Comparison of ENCODE assay signal across 30 cellular contexts in genomic region chr20:13552061-13552460, GRCh38.
A peak's percentile ranks its signal among the peaks of the same experiment; 100 is the strongest.
DNase-seq lines count a peak whose midpoint lies in the region; FAIRE-seq and TF ChIP-seq lines count a peak whose summit lies in the region.
"Had no signal": no experiment of that assay in that cellular context is flagged by ENCODE, and none has a peak within 500 bp of the region (broad histone marks: within the 10 kb centered on the region; RNA-seq: fewer than 3 reads in every experiment).

No MANE protein-coding gene starts in this region.

- no peaks in the 10 kb centered on the region for H3K4me1 ChIP-seq in astrocyte (ENCODE audit: insufficient read depth, low read length)
- H3K4me1 ChIP-seq: adrenal gland; BLaER1 treated with 17β-estradiol and CSF1 and Interleukin-3, amounts not matched to agents 10 nM and 100 nM; breast epithelium; heart left ventricle; pancreas had no signal

- no peaks in the 10 kb centered on the region for H3K36me3 ChIP-seq in astrocyte (ENCODE audit: insufficient read depth, low read length)
- H3K36me3 ChIP-seq: adrenal gland, breast epithelium, heart left ventricle had no signal

- H4K20me1 ChIP-seq in astrocyte (ENCODE audit: insufficient read depth, low read length): no peaks in the 10 kb centered on the region

- H3K27me3 ChIP-seq in astrocyte (ENCODE audit: insufficient read depth, low read length): no peaks in the 10 kb centered on the region
- H3K27me3 ChIP-seq: adrenal gland; BLaER1 treated with 17β-estradiol and CSF1 and Interleukin-3, amounts not matched to agents 10 nM and 100 nM; breast epithelium; heart left ventricle; pancreas had no signal

- H3K9me3 ChIP-seq in astrocyte (ENCODE audit: insufficient read depth, low read depth, low read length): no peaks in the 10 kb centered on the region
- H3K9me3 ChIP-seq: BLaER1 treated with 17β-estradiol and CSF1 and Interleukin-3, amounts not matched to agents 10 nM and 100 nM; breast epithelium; heart left ventricle; pancreas had no signal

- no peaks in the 10 kb centered on the region for H3K27me3 Mint-ChIP-seq in astrocyte (ENCODE audit: low read depth, unreplicated experiment)
- H3K27me3 Mint-ChIP-seq in activated naive CD4-positive, alpha-beta T cell treated with anti-CD3 and anti-CD28 coated beads for 36 hours (ENCODE audit: low read depth): no peaks in the 10 kb centered on the region
- H3K27me3 Mint-ChIP-seq: activated T-cell treated with anti-CD3 and anti-CD28 coated beads, Interleukin-2, amount 50 U/mL, for 24 hours; IgD-negative memory B cell; stimulated activated naive B cell treated with anti-CD40 and anti-IgM and Interleukin-4, amounts not matched to agents 10 μg/mL and 1 μg/mL and 100 μg/mL, for 72 hours had no signal

- no peak overlapping the region for H2AFZ ChIP-seq in astrocyte (ENCODE audit: low read depth, low read length)

- H3K4me1 Mint-ChIP-seq in astrocyte (ENCODE audit: low read depth, unreplicated experiment): no peaks in the 10 kb centered on the region
- no peaks in the 10 kb centered on the region for H3K4me1 Mint-ChIP-seq in activated naive CD4-positive, alpha-beta T cell treated with anti-CD3 and anti-CD28 coated beads for 36 hours (ENCODE audit: low read depth)
- H3K4me1 Mint-ChIP-seq: neural crest cell; stimulated activated naive B cell treated with anti-CD40 and anti-IgM and Interleukin-4, amounts not matched to agents 10 μg/mL and 1 μg/mL and 100 μg/mL, for 72 hours had no signal

- POLR2A ChIA-PET in GM10248 (lab: Yijun Ruan, JAX): no interaction called here

- no peak overlapping the region for H3K27ac Mint-ChIP-seq in astrocyte (ENCODE audit: unreplicated experiment)
- no peak overlapping the region for H3K27ac Mint-ChIP-seq in activated naive CD4-positive, alpha-beta T cell treated with anti-CD3 and anti-CD28 coated beads for 36 hours
- H3K27ac Mint-ChIP-seq: activated T-cell treated with anti-CD3 and anti-CD28 coated beads, Interleukin-2, amount 50 U/mL, for 24 hours; IgD-negative memory B cell; stimulated activated naive B cell treated with anti-CD40 and anti-IgM and Interleukin-4, amounts not matched to agents 10 μg/mL and 1 μg/mL and 100 μg/mL, for 72 hours had no signal

- no peak overlapping the region for H3K4me3 Mint-ChIP-seq in astrocyte (ENCODE audit: unreplicated experiment)
- no peak overlapping the region for H3K4me3 Mint-ChIP-seq in activated naive CD4-positive, alpha-beta T cell treated with anti-CD3 and anti-CD28 coated beads for 36 hours
- H3K4me3 Mint-ChIP-seq: activated T-cell treated with anti-CD3 and anti-CD28 coated beads, Interleukin-2, amount 50 U/mL, for 24 hours; IgD-negative memory B cell; neural crest cell; stimulated activated naive B cell treated with anti-CD40 and anti-IgM and Interleukin-4, amounts not matched to agents 10 μg/mL and 1 μg/mL and 100 μg/mL, for 72 hours had no signal

- H3K27ac ChIP-seq in astrocyte (ENCODE audit: low read depth, low read length): no peak overlapping the region
- H3K27ac ChIP-seq: adrenal gland; BLaER1 treated with 17β-estradiol and CSF1 and Interleukin-3, amounts not matched to agents 10 nM and 100 nM; breast epithelium; epithelial cell of prostate; heart left ventricle; pancreas had no signal

- no peaks in the 10 kb centered on the region for H3K79me2 ChIP-seq in astrocyte (ENCODE audit: insufficient read depth, low read length)

- CTCF ChIA-PET in GM10248 (lab: Yijun Ruan, JAX): no interaction called here
- CTCF ChIA-PET in activated naive CD4-positive, alpha-beta T cell treated with anti-CD3 and anti-CD28 coated beads for 36 hours (lab: Charles Lee): no interaction called here

- no peak overlapping the region for H3K9ac ChIP-seq in astrocyte (ENCODE audit: low read length)
- H3K9ac ChIP-seq: BLaER1 treated with 17β-estradiol and CSF1 and Interleukin-3, amounts not matched to agents 10 nM and 100 nM had no signal

- H3K36me3 Mint-ChIP-seq in astrocyte (ENCODE audit: low read depth, unreplicated experiment): peaks cover 2% of the 10 kb centered on the region
- peaks cover 14% of the 10 kb centered on the region for H3K36me3 Mint-ChIP-seq in activated naive CD4-positive, alpha-beta T cell treated with anti-CD3 and anti-CD28 coated beads for 36 hours (ENCODE audit: low read depth)

- no peak overlapping the region for H3K4me3 ChIP-seq in astrocyte (ENCODE audit: insufficient read depth, low read depth, low read length)
- H3K4me3 ChIP-seq: adrenal gland; BLaER1 treated with 17β-estradiol and CSF1 and Interleukin-3, amounts not matched to agents 10 nM and 100 nM; breast epithelium; heart left ventricle; pancreas had no signal

- DNase-seq in DMS53 treated with DMSO at 0.1 percent for 48 hours (lab: John Stamatoyannopoulos, UW; ENCODE audit: unreplicated experiment): peak; percentile 8
- peak; percentile 21 for DNase-seq in HK-2 (ENCODE audit: unreplicated experiment)
- peak; percentile 10 for DNase-seq in astrocyte (ENCODE audit: low read depth)
- DNase-seq in kidney glomerular epithelial cell (lab: John Stamatoyannopoulos, UW): peak; percentile 83
- DNase-seq in GM10248 (ENCODE audit: extremely low spot score): no peak
- DNase-seq in A172 (ENCODE audit: low spot score): no peak
- no peak for DNase-seq in SW480 (ENCODE audit: low spot score)
- no peak for DNase-seq in activated naive CD4-positive, alpha-beta T cell treated with anti-CD3 and anti-CD28 coated beads for 36 hours
- DNase-seq: activated CD4-positive, alpha-beta T cell treated with anti-CD3 and anti-CD28 coated beads for 4 hours; activated gamma-delta T cell treated with Interleukin-2 at 50 U/mL for 16 hours; activated T-cell treated with anti-CD3 and anti-CD28 coated beads, Interleukin-2, amount 50 U/mL, for 24 hours; adrenal gland; DMS79 treated with DMSO at 0.1 percent for 48 hours; effector CD4-positive, alpha-beta T cell; GOT3; heart left ventricle; NCI-H1092 treated with DMSO at 0.1 percent for 48 hours; NCI-H187 treated with DMSO at 0.1 percent for 48 hours; NCI-H446 treated with DMSO at 0.1 percent for 48 hours; pancreas; right cardiac atrium; Right ventricle myocardium superior; stimulated activated CD4-positive, alpha-beta T cell treated with anti-CD3 and anti-CD28 coated beads, Interleukin-12 subunit alpha, Interleukin-12 subunit beta, amount 100 ng/mL, for 4 hours; stimulated activated naive B cell treated with anti-CD40 and anti-IgM and Interleukin-4, amounts not matched to agents 10 μg/mL and 1 μg/mL and 100 μg/mL, for 72 hours had no signal

- no peak overlapping the region for H3K4me2 ChIP-seq in astrocyte (ENCODE audit: low read length)
- H3K4me2 ChIP-seq: BLaER1 treated with 17β-estradiol and CSF1 and Interleukin-3, amounts not matched to agents 10 nM and 100 nM had no signal

- peak; percentile 55 for FAIRE-seq in astrocyte (lab: Jason Lieb, UNC)
- FAIRE-seq: colon, pancreas had no signal

- intact Hi-C loops in activated naive CD4-positive, alpha-beta T cell treated with anti-CD3 and anti-CD28 coated beads for 36 hours (cut with micrococcal nuclease): no loop called here

- TF ChIP-seq CTCF in astrocyte (IDR thresholded peaks at IDR 0.05; ENCODE audit: insufficient read depth, low read depth, low read length): no peak
- TF ChIP-seq CTCF in GM10248 (IDR thresholded peaks at IDR 0.05; ENCODE audit: control extremely low read depth, extremely low read depth, low read depth, missing control alignments): no peak

- no peaks in the 10 kb centered on the region for H3K9me3 Mint-ChIP-seq in astrocyte (ENCODE audit: unreplicated experiment)
- H3K9me3 Mint-ChIP-seq in activated naive CD4-positive, alpha-beta T cell treated with anti-CD3 and anti-CD28 coated beads for 36 hours: no peaks in the 10 kb centered on the region
- H3K9me3 Mint-ChIP-seq: activated T-cell treated with anti-CD3 and anti-CD28 coated beads, Interleukin-2, amount 50 U/mL, for 24 hours; IgD-negative memory B cell; stimulated activated naive B cell treated with anti-CD40 and anti-IgM and Interleukin-4, amounts not matched to agents 10 μg/mL and 1 μg/mL and 100 μg/mL, for 72 hours had no signal

Comparison
In these comparisons a context has a peak if more than half of its experiments do, and no peak if none do; other contexts are left out.
1. DNase-seq: peak in DMS53 treated with DMSO at 0.1 percent for 48 hours (single experiment), HK-2 (single experiment), astrocyte (single experiment) and kidney glomerular epithelial cell (single experiment); none in GM10248 (single experiment), A172 (single experiment), SW480 (single experiment) and activated naive CD4-positive, alpha-beta T cell treated with anti-CD3 and anti-CD28 coated beads for 36 hours (single experiment).